2 cellular contexts compared by ENCODE assay signal in the genomic region with DNA sequence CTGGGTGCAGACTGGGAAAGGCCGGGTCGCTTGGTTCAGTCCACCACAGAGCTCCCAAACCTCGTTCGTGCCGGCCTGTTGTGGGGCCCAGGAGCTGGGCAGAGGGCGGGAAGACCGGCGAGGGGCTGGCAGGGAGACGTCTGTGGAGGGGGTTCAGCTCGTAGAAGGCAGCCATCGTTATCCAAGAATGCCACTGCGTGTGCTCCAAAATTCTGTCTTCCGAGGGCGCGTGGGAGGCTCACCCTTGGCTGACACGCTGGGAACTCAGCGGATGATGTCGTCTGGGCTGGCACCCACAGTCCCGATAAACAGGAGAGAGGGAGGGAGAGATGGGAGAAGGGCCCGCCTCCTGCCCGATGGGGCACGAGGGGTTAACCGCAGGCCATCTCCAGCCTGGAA.
TF ChIP-seq lines count a peak whose summit lies in the region.

No MANE protein-coding gene starts in this region.

TF ChIP-seq in H1, 55 proteins besides CTCF, POLR2A, EP300 and RAD21:
- TF ChIP-seq TAF7 (optimal IDR thresholded peaks at IDR 0.05; ENCODE audit: borderline replicate concordance, low read depth, low read length) (no peak), TBP (IDR thresholded peaks at IDR 0.05; ENCODE audit: low read depth, low read length) (no peak), TCF12 (IDR thresholded peaks at IDR 0.05; ENCODE audit: low read depth, low read length) (no peak), CBX5 (IDR thresholded peaks at IDR 0.05; ENCODE audit: low read depth, low read length) (no peak), POU5F1 (IDR thresholded peaks at IDR 0.05; ENCODE audit: low read depth, low read length) (no peak), BACH1 (IDR thresholded peaks at IDR 0.05; ENCODE audit: low read length) (no peak), KDM5A (IDR thresholded peaks at IDR 0.05; ENCODE audit: low read length) (no peak)

TF ChIP-seq in WTC11, 78 proteins besides CTCF, POLR2A, EP300 and RAD21:
- TF ChIP-seq RORB (CRISPR knock-in tag; IDR thresholded peaks at IDR 0.05): no peak
- TF ChIP-seq NFYB (CRISPR knock-in tag; conservative IDR thresholded peaks at IDR 0.05; ENCODE audit: low read depth): no peak
- no peak for TF ChIP-seq ZNF423 (CRISPR knock-in tag; IDR thresholded peaks at IDR 0.05)
- TF ChIP-seq, protein P1, sequence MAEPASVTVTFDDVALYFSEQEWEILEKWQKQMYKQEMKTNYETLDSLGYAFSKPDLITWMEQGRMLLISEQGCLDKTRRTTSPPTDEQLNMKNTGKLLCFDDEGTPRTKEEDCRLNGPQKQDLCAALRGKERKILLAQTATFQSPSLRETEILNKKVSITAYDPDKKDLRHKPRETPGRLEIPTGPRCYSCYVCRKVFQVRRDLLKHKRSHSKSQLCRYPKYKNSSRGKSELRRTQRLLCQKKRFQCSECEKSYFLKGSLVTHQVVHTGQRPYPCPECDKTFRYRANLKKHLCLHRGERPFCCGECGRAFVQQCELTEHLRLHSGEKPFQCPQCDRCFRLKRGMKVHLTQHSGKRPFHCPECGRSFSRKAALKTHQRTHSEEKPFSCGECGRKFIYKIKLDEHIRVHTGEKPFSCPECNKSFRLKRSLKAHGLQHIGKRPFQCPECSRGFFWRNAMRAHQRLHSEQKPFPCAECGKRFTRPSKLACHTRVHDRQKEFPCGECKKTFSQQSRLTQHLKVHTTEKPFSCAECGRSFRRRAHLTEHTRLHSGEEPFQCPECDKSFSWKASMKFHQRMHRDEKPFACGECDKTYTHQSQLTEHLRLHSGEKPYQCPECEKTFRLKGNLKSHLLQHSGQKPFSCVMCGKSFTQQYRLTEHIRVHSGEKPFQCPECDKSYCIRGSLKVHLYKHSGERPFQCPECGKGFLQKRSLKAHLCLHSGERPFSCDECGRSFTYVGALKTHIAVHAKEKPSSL (CRISPR knock-in tag; conservative IDR thresholded peaks at IDR 0.05): no peak
- TF ChIP-seq ZNF396 (CRISPR knock-in tag; IDR thresholded peaks at IDR 0.05; ENCODE audit: borderline replicate concordance): no peak
- no peak for TF ChIP-seq ZNF263 (CRISPR knock-in tag; IDR thresholded peaks at IDR 0.05; ENCODE audit: low read depth)
- TF ChIP-seq NR1H2 (CRISPR knock-in tag; IDR thresholded peaks at IDR 0.05): no peak
- TF ChIP-seq, protein P2, sequence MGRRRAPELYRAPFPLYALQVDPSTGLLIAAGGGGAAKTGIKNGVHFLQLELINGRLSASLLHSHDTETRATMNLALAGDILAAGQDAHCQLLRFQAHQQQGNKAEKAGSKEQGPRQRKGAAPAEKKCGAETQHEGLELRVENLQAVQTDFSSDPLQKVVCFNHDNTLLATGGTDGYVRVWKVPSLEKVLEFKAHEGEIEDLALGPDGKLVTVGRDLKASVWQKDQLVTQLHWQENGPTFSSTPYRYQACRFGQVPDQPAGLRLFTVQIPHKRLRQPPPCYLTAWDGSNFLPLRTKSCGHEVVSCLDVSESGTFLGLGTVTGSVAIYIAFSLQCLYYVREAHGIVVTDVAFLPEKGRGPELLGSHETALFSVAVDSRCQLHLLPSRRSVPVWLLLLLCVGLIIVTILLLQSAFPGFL (CRISPR knock-in tag; IDR thresholded peaks at IDR 0.05; ENCODE audit: borderline replicate concordance): no peak
- TF ChIP-seq GABPB1 (CRISPR knock-in tag; IDR thresholded peaks at IDR 0.05): no peak
- TF ChIP-seq TCF7 (CRISPR knock-in tag; IDR thresholded peaks at IDR 0.05; ENCODE audit: low read depth): no peak
- no peak for TF ChIP-seq ZNF138 (CRISPR knock-in tag; conservative IDR thresholded peaks at IDR 0.05)
- no peak for TF ChIP-seq ZNF232 (CRISPR knock-in tag; IDR thresholded peaks at IDR 0.05)
- TF ChIP-seq EMX1 (CRISPR knock-in tag; IDR thresholded peaks at IDR 0.05): no peak
- TF ChIP-seq NFATC4 (CRISPR knock-in tag; IDR thresholded peaks at IDR 0.05): no peak
- TF ChIP-seq MXD4 (CRISPR knock-in tag; IDR thresholded peaks at IDR 0.05; ENCODE audit: borderline replicate concordance): no peak
